8 cellular contexts compared by ENCODE assay signal in the genomic region with DNA sequence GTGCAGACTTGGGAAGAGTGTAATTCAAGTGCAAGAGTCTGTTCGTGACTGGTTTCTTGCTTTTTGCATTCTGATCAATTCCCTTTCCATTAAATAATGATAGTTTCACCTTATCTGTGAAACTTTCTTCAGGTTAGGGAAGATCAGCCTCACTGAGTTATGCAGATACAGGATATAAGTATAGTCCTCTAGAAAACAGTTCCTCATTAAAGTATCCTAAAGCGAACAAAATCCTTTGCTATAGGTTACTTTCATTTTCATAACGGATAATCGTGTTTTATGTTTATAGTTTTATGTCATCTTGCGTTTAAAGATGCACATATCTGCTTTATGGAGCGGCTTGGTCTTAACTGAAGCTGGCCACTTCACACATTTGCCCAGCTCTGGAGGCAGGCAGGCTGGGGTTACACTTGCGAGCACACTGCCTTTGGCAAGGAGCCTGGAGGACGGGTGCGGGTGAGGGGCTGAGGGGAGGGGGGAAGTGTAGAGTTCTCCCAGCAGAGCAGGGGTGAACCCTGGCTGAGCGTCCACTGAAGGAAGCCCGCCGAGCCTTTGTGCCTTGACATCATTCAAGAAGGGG.
DNase-seq lines count a peak whose midpoint lies in the region; TF ChIP-seq lines count a peak whose summit lies in the region.

No MANE protein-coding gene starts in this region.

- H3K4me3 ChIP-seq in BE2C (ENCODE audit: low read depth, low read length) = peak overlapping the region; percentile 41
- peak overlapping the region; percentile 25 to 43 for H3K4me3 ChIP-seq in cardiac fibroblast (replicated peaks in 1 of 2; ENCODE audit: low read depth in 2 of 2, low read length in 2 of 2)

- peak; percentile 25 for DNase-seq in BE2C
- peak; percentile 22 for DNase-seq in KBM-7
- peak in 1 of 2 donors; percentile 6 for DNase-seq in cardiac fibroblast (ENCODE audit: low read depth in 2 of 2)
- DNase-seq in myocyte (ENCODE audit: low read depth) = peak; percentile 6
- no peak for DNase-seq in stimulated activated CD4-positive, alpha-beta T cell treated with anti-CD3 and anti-CD28 coated beads, Interleukin-15, amount 100 ng/mL, for 24 hours
- no peak for DNase-seq in NCI-H526 treated with DMSO at 0.1 percent for 48 hours (lab: John Stamatoyannopoulos, UW)
- no peak for DNase-seq in mesenteric fat pad (ENCODE audit: low spot score)
- DNase-seq in DMS79 (lab: John Stamatoyannopoulos, UW) = no peak

- in situ Hi-C loops in KBM-7 (cut with MboI; ENCODE audit: low pct_unique_long_range_greater_than_20kb, low sequenced_read_pairs) = no loop called here

- no peaks in the 10 kb centered on the region; the same call in 1 of the 2 replicates for H3K4me1 ChIP-seq in BE2C

- no peaks in the 10 kb centered on the region for H3K36me3 ChIP-seq in BE2C

- H3K9me3 ChIP-seq in BE2C = no peaks in the 10 kb centered on the region

- peaks cover 12% of the 10 kb centered on the region; the same call in 1 of the 2 replicates for H3K27me3 ChIP-seq in BE2C

- TF ChIP-seq CTCF in BE2C (IDR thresholded peaks at IDR 0.05; ENCODE audit: low read depth, low read length) (no peak), cardiac fibroblast (IDR thresholded peaks at IDR 0.05; ENCODE audit: low read depth, low read length) (no peak)

Comparison
In these comparisons a context has a peak if more than half of its experiments do, and no peak if none do; other contexts are left out.
1. DNase-seq: peak in BE2C (single experiment), KBM-7 (single experiment) and myocyte (single experiment); none in stimulated activated CD4-positive, alpha-beta T cell treated with anti-CD3 and anti-CD28 coated beads, Interleukin-15, amount 100 ng/mL, for 24 hours (single experiment), NCI-H526 treated with DMSO at 0.1 percent for 48 hours (single experiment), mesenteric fat pad (single experiment) and DMS79 (single experiment).